ENCODE assay signal across 1 cellular context in genomic region chr7:18289801-18290200, GRCh38.
TF ChIP-seq lines count a peak whose summit lies in the region.

No MANE protein-coding gene starts in this region.

TF ChIP-seq in K562, 482 proteins besides CTCF, POLR2A, EP300 and RAD21 (continued from another document):
- TF ChIP-seq ZNF407 (IDR thresholded peaks at IDR 0.05; ENCODE audit: low read depth) (no peak), HMG20A (CRISPR knock-in tag; conservative IDR thresholded peaks at IDR 0.05) (no peak)
